ENCODE assay signal across 9 cellular contexts in the genomic region with DNA sequence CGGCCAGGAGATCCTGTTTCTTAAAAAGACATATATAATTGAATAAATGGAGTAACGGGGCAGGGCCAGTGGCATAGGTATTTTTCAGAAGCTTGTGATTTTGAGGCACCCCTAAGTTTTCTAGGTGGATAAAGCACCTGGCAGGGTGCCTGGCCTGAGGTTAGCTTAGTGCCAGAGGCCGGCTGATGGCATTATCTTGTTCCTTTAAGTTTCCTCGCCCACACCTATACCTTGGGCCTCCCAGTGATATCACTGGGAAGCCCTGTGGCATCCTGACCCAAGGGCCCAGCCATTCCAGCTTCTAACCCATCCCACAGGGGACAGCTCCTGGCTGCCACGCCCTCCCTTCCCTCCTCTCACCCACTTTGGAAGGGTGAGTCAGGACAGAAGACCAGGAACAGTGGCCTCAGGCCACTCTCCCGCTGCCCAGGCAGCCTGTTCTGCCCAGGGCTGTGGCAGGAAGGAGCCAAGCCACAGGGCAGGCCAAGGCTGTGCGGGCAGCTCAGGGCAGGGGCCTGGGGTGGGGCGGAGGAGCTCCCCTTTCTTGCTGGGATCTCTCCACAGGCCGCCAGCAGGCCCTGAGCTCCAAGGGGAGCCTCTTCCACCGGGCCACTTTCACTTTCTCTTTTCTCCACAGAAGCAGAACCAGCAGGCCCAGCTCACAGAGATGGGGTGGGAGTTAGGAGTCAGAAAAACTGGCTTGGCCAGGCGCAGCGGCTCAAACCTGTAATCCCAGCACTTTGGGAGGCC.
DNase-seq lines count a peak whose midpoint lies in the region; ATAC-seq, FAIRE-seq and TF ChIP-seq lines count a peak whose summit lies in the region.
"Had no signal": no experiment of that assay in that cellular context is flagged by ENCODE, and none has a peak within 500 bp of the region (broad histone marks: within the 10 kb centered on the region; RNA-seq: fewer than 3 reads in every experiment).

No MANE protein-coding gene starts in this region.

- WGBS in right cardiac atrium: 33% methylated on average over 12 of the region's 12 CpGs

- H3K79me2 ChIP-seq in astrocyte (ENCODE audit: insufficient read depth, low read length): no peaks in the 10 kb centered on the region

- H3K4me1 ChIP-seq in astrocyte (ENCODE audit: insufficient read depth, low read length) (peaks cover 63% of the 10 kb centered on the region), right cardiac atrium (ENCODE audit: control insufficient read depth, insufficient read depth, low read length) (peaks cover 12% of the 10 kb centered on the region)

- no peak for TF ChIP-seq CTCF in astrocyte (IDR thresholded peaks at IDR 0.05; ENCODE audit: insufficient read depth, low read depth, low read length)

- ATAC-seq in right cardiac atrium (peak; percentile 48 to 62), GM21528 (IDR thresholded peaks at IDR 0.05; ENCODE audit: low FRiP score, unreplicated experiment) (no peak)

- no peaks in the 10 kb centered on the region for H3K9me3 Mint-ChIP-seq in astrocyte (ENCODE audit: unreplicated experiment)

- H3K27ac Mint-ChIP-seq in astrocyte (ENCODE audit: unreplicated experiment): no peak overlapping the region

- no peaks in the 10 kb centered on the region for H4K20me1 ChIP-seq in astrocyte (ENCODE audit: insufficient read depth, low read length)

- peak overlapping the region; percentile 82 for H3K4me2 ChIP-seq in astrocyte (ENCODE audit: low read length)

- H3K4me1 Mint-ChIP-seq in astrocyte (ENCODE audit: low read depth, unreplicated experiment): peaks cover 52% of the 10 kb centered on the region

- no peak for FAIRE-seq in astrocyte (lab: Jason Lieb, UNC)
- FAIRE-seq: endometrium had no signal

- no peak overlapping the region for H3K4me3 Mint-ChIP-seq in astrocyte (ENCODE audit: unreplicated experiment)

- H3K9me3 ChIP-seq in astrocyte (ENCODE audit: insufficient read depth, low read depth, low read length): no peaks in the 10 kb centered on the region
- H3K9me3 ChIP-seq in right cardiac atrium (ENCODE audit: control insufficient read depth, low read length): no peaks in the 10 kb centered on the region

- peak overlapping the region; percentile 69 for H3K27ac ChIP-seq in astrocyte (ENCODE audit: low read depth, low read length)
- H3K27ac ChIP-seq in right cardiac atrium (ENCODE audit: low read length): peak overlapping the region; percentile 88

- DNase-seq in activated gamma-delta T cell treated with anti-CD3 and anti-CD28 coated beads, Interleukin-2, amount 50 U/mL, for 16 hours (ENCODE audit: low read depth): peak; percentile 24
- DNase-seq in activated gamma-delta T cell treated with Interleukin-2 at 50 U/mL for 16 hours (no peak), SIG-M5 (lab: John Stamatoyannopoulos, UW) (peak; percentile 1), astrocyte (ENCODE audit: low read depth) (peak; percentile 67), right cardiac atrium (peak; percentile 64 to 89 (median 84)), smooth muscle cell of the brain vasculature (ENCODE audit: low read depth, low spot score) (peak; percentile 51), NCI-H526 treated with DMSO at 0.1 percent for 48 hours (lab: John Stamatoyannopoulos, UW) (no peak)

- H3K27me3 ChIP-seq in astrocyte (ENCODE audit: insufficient read depth, low read length) (no peaks in the 10 kb centered on the region), right cardiac atrium (ENCODE audit: control insufficient read depth, insufficient read depth) (no peaks in the 10 kb centered on the region)

- H3K4me3 ChIP-seq in astrocyte (ENCODE audit: insufficient read depth, low read depth, low read length) (peak overlapping the region; percentile 22), right cardiac atrium (ENCODE audit: low read length) (no peak overlapping the region)

- H3K27me3 Mint-ChIP-seq in astrocyte (ENCODE audit: low read depth, unreplicated experiment): no peaks in the 10 kb centered on the region

- H2AFZ ChIP-seq in astrocyte (ENCODE audit: low read depth, low read length): peak overlapping the region; percentile 82

- peak overlapping the region; percentile 75 for H3K9ac ChIP-seq in astrocyte (ENCODE audit: low read length)

- intact Hi-C loops in right cardiac atrium (cut with DNase I): loop anchor here in 1 of 4 donors (5.0 kb wide), 1 partner anchor 69 kb away; no protein-coding TSS in a partner anchor

- H3K36me3 Mint-ChIP-seq in astrocyte (ENCODE audit: low read depth, unreplicated experiment): peaks cover 2% of the 10 kb centered on the region

- H3K36me3 ChIP-seq in astrocyte (ENCODE audit: insufficient read depth, low read length): no peaks in the 10 kb centered on the region

Comparison
In these comparisons a context has a peak if more than half of its experiments do, and no peak if none do; other contexts are left out.
1. DNase-seq: peak in activated gamma-delta T cell treated with anti-CD3 and anti-CD28 coated beads, Interleukin-2, amount 50 U/mL, for 16 hours (single experiment), SIG-M5 (single experiment), astrocyte (single experiment), right cardiac atrium (3 of 3) and smooth muscle cell of the brain vasculature (single experiment); none in activated gamma-delta T cell treated with Interleukin-2 at 50 U/mL for 16 hours (single experiment) and NCI-H526 treated with DMSO at 0.1 percent for 48 hours (single experiment).